Comparison of ENCODE assay signal across 32 cellular contexts in the genomic region with DNA sequence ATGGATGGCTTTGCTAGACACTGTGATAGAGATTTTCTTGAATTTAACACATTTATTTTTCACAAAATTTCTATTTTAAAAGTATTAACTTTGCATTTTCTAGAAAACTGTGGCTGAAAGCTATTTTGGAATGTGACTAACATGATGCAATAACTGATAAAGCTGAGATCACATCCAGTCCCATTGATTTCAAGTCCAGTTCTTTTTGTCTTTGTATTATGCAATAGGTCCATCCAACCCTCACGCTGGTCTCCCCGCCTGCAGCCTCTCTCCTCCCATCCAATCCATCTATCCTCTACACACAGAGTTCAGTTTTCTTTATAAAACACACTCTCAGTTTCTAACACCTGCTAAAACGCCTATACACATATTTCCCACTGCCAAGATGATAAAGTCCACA.
"Had no signal": no experiment of that assay in that cellular context is flagged by ENCODE, and none has a peak within 500 bp of the region (broad histone marks: within the 10 kb centered on the region; RNA-seq: fewer than 3 reads in every experiment).

No MANE protein-coding gene starts in this region.

- H3K4me1 Mint-ChIP-seq: activated CD4-positive, alpha-beta memory T cell treated with anti-CD3 and anti-CD28 coated beads, Interleukin-2, amount 10 ng/mL, durations not matched to agents 7 days and 5 days; activated CD4-positive, alpha-beta T cell treated with anti-CD3 and anti-CD28 coated beads, Interleukin-2, amount 10 ng/mL, durations not matched to agents 7 days and 5 days; activated T-helper 17 cell treated with anti-CD3 and anti-CD28 coated beads, Interleukin-2, amount 50 U/mL, for 72 hours; brain; central memory CD8-positive, alpha-beta T cell; endodermal cell; T-helper 17 cell; WTC11 had no signal

- H3K27ac ChIP-seq: ascending aorta, coronary artery, gastroesophageal sphincter, heart right ventricle, VCaP had no signal

- H3K4me1 ChIP-seq: ascending aorta, gastroesophageal sphincter, heart right ventricle had no signal

- H3K9me3 Mint-ChIP-seq: activated T-cell treated with anti-CD3 and anti-CD28 coated beads, Interleukin-2, amount 50 U/mL, for 4 hours; brain; endodermal cell; WTC11 had no signal

- ATAC-seq: activated T-cell treated with anti-CD3 and anti-CD28 coated beads, Interleukin-2, amount 50 U/mL, for 4 hours; activated T-helper 17 cell treated with anti-CD3 and anti-CD28 coated beads, Interleukin-2, amount 50 U/mL, for 72 hours; esophagus mucosa; gastroesophageal sphincter; heart right ventricle; T-helper 17 cell; WTC11 had no signal

- H3K4me3 ChIP-seq: ascending aorta, coronary artery, dorsolateral prefrontal cortex, gastroesophageal sphincter, heart right ventricle had no signal

- FAIRE-seq: bronchial epithelial cell, TTC549 had no signal

- H3K27me3 Mint-ChIP-seq: activated CD4-positive, alpha-beta memory T cell treated with anti-CD3 and anti-CD28 coated beads, Interleukin-2, amount 10 ng/mL, durations not matched to agents 7 days and 5 days; activated CD4-positive, alpha-beta T cell treated with anti-CD3 and anti-CD28 coated beads, Interleukin-2, amount 10 ng/mL, durations not matched to agents 7 days and 5 days; activated naive CD8-positive, alpha-beta T cell; activated T-helper 17 cell treated with anti-CD3 and anti-CD28 coated beads, Interleukin-2, amount 50 U/mL, for 72 hours; central memory CD8-positive, alpha-beta T cell; dendritic cell treated with granulocyte-macrophage colony-stimulating factor and Interleukin-4, amounts not matched to agents 40 ng/mL and 50 ng/mL, for 4 days; T-helper 17 cell had no signal

- H3K36me3 ChIP-seq: ascending aorta, gastroesophageal sphincter, heart right ventricle had no signal

- H3K4me3 Mint-ChIP-seq: activated CD4-positive, alpha-beta memory T cell treated with anti-CD3 and anti-CD28 coated beads, Interleukin-2, amount 10 ng/mL, durations not matched to agents 7 days and 5 days; activated CD4-positive, alpha-beta T cell treated with anti-CD3 and anti-CD28 coated beads, Interleukin-2, amount 10 ng/mL, durations not matched to agents 7 days and 5 days; activated naive CD8-positive, alpha-beta T cell; activated T-cell treated with anti-CD3 and anti-CD28 coated beads, Interleukin-2, amount 50 U/mL, for 4 hours; activated T-helper 17 cell treated with anti-CD3 and anti-CD28 coated beads, Interleukin-2, amount 50 U/mL, for 72 hours; brain; central memory CD8-positive, alpha-beta T cell; dendritic cell treated with granulocyte-macrophage colony-stimulating factor and Interleukin-4, amounts not matched to agents 40 ng/mL and 50 ng/mL, for 4 days; endodermal cell; T-helper 17 cell; T-helper 2 cell treated with Interferon-gamma antibody and Interleukin-4, amounts not matched to agents 5 μg/mL and 100 μg/mL, for 36 hours; WTC11 had no signal

- H3K27ac Mint-ChIP-seq: activated CD4-positive, alpha-beta memory T cell treated with anti-CD3 and anti-CD28 coated beads, Interleukin-2, amount 10 ng/mL, durations not matched to agents 7 days and 5 days; activated CD4-positive, alpha-beta T cell treated with anti-CD3 and anti-CD28 coated beads, Interleukin-2, amount 10 ng/mL, durations not matched to agents 7 days and 5 days; activated naive CD8-positive, alpha-beta T cell; activated T-helper 17 cell treated with anti-CD3 and anti-CD28 coated beads, Interleukin-2, amount 50 U/mL, for 72 hours; brain; dendritic cell treated with granulocyte-macrophage colony-stimulating factor and Interleukin-4, amounts not matched to agents 40 ng/mL and 50 ng/mL, for 4 days; endodermal cell; T-helper 17 cell; T-helper 2 cell treated with Interferon-gamma antibody and Interleukin-4, amounts not matched to agents 5 μg/mL and 100 μg/mL, for 36 hours; WTC11 had no signal

- H3K36me3 Mint-ChIP-seq: activated naive CD8-positive, alpha-beta T cell; brain; WTC11 had no signal

- H3K27me3 ChIP-seq: ascending aorta, dorsolateral prefrontal cortex, gastroesophageal sphincter, heart right ventricle had no signal

- DNase-seq: activated CD4-positive, alpha-beta memory T cell treated with anti-CD3 and anti-CD28 coated beads, Interleukin-2, amount 10 ng/mL, durations not matched to agents 7 days and 5 days; activated CD4-positive, alpha-beta T cell treated with anti-CD3 and anti-CD28 coated beads for 1 hour; activated CD4-positive, alpha-beta T cell treated with anti-CD3 and anti-CD28 coated beads for 4 hours; activated CD4-positive, alpha-beta T cell treated with anti-CD3 and anti-CD28 coated beads, Interleukin-2, amount 10 ng/mL, durations not matched to agents 7 days and 5 days; activated CD4-positive, alpha-beta T cell treated with anti-CD3 and anti-CD28 coated beads, Interleukin-2, amount 50 U/mL, for 4 hours; activated effector memory CD4-positive, alpha-beta T cell treated with Interleukin-2 at 50 U/mL for 16 hours; activated gamma-delta T cell treated with Interleukin-2 at 50 U/mL for 16 hours; activated naive CD4-positive, alpha-beta T cell treated with anti-CD3 and anti-CD28 coated beads, Interleukin-2, amount 50 U/mL, for 16 hours; activated naive CD4-positive, alpha-beta T cell treated with Interleukin-2 at 50 U/mL for 16 hours; activated T-cell treated with anti-CD3 and anti-CD28 coated beads, Interleukin-2, amount 50 U/mL, for 4 hours; amygdala; dorsolateral prefrontal cortex; effector memory CD4-positive, alpha-beta T cell; endodermal cell; foreskin melanocyte; heart right ventricle; T-helper 1 cell; T-helper 17 cell had no signal

- H3K9me3 ChIP-seq: ascending aorta, gastroesophageal sphincter, heart right ventricle had no signal
